In genomic region chr9:3920586-3921582, GRCh38 we compare ENCODE assay signal across 1 cellular context.
TF ChIP-seq lines count a peak whose summit lies in the region.

No MANE protein-coding gene starts in this region.

TF ChIP-seq in HepG2, 621 proteins besides CTCF, POLR2A, EP300 and RAD21 (continued from another document):
- TF ChIP-seq, protein P1, sequence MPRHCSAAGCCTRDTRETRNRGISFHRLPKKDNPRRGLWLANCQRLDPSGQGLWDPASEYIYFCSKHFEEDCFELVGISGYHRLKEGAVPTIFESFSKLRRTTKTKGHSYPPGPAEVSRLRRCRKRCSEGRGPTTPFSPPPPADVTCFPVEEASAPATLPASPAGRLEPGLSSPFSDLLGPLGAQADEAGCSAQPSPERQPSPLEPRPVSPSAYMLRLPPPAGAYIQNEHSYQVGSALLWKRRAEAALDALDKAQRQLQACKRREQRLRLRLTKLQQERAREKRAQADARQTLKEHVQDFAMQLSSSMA (CRISPR knock-in tag; IDR thresholded peaks at IDR 0.05) = no peak
- no peak for TF ChIP-seq PHF20 (CRISPR knock-in tag; IDR thresholded peaks at IDR 0.05)
- no peak for TF ChIP-seq ZNF891 (CRISPR knock-in tag; IDR thresholded peaks at IDR 0.05)
- no peak for TF ChIP-seq ZNF710 (CRISPR knock-in tag; IDR thresholded peaks at IDR 0.05; ENCODE audit: borderline replicate concordance)
- TF ChIP-seq SMARCE1 (IDR thresholded peaks at IDR 0.05; ENCODE audit: borderline replicate concordance) = no peak
- TF ChIP-seq REPIN1 (CRISPR knock-in tag; IDR thresholded peaks at IDR 0.05; ENCODE audit: borderline replicate concordance, low read depth) = no peak
- TF ChIP-seq ZFP62 (CRISPR knock-in tag; IDR thresholded peaks at IDR 0.05) = no peak
- TF ChIP-seq HNRNPL (IDR thresholded peaks at IDR 0.05; ENCODE audit: low read depth, low read length) = no peak
- TF ChIP-seq SCMH1 (CRISPR knock-in tag; IDR thresholded peaks at IDR 0.05; ENCODE audit: borderline replicate concordance) = no peak
- no peak for TF ChIP-seq ZNF205 (CRISPR knock-in tag; IDR thresholded peaks at IDR 0.05)
- no peak for TF ChIP-seq HBP1 (CRISPR knock-in tag; IDR thresholded peaks at IDR 0.05; ENCODE audit: low read depth)
- TF ChIP-seq, protein P2, sequence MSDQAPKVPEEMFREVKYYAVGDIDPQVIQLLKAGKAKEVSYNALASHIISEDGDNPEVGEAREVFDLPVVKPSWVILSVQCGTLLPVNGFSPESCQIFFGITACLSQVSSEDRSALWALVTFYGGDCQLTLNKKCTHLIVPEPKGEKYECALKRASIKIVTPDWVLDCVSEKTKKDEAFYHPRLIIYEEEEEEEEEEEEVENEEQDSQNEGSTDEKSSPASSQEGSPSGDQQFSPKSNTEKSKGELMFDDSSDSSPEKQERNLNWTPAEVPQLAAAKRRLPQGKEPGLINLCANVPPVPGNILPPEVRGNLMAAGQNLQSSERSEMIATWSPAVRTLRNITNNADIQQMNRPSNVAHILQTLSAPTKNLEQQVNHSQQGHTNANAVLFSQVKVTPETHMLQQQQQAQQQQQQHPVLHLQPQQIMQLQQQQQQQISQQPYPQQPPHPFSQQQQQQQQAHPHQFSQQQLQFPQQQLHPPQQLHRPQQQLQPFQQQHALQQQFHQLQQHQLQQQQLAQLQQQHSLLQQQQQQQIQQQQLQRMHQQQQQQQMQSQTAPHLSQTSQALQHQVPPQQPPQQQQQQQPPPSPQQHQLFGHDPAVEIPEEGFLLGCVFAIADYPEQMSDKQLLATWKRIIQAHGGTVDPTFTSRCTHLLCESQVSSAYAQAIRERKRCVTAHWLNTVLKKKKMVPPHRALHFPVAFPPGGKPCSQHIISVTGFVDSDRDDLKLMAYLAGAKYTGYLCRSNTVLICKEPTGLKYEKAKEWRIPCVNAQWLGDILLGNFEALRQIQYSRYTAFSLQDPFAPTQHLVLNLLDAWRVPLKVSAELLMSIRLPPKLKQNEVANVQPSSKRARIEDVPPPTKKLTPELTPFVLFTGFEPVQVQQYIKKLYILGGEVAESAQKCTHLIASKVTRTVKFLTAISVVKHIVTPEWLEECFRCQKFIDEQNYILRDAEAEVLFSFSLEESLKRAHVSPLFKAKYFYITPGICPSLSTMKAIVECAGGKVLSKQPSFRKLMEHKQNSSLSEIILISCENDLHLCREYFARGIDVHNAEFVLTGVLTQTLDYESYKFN (CRISPR knock-in tag; conservative IDR thresholded peaks at IDR 0.05) = peak; percentile 86
- TF ChIP-seq NKX3-1 (CRISPR knock-in tag; IDR thresholded peaks at IDR 0.05) = no peak
- TF ChIP-seq ZBTB43 (CRISPR knock-in tag; conservative IDR thresholded peaks at IDR 0.05) = 0 out of 2 replicates have a peak, but pooled peaks have one; percentile 28
- TF ChIP-seq RORA (CRISPR knock-in tag; IDR thresholded peaks at IDR 0.05) = no peak
- TF ChIP-seq ZNF121 (CRISPR knock-in tag; IDR thresholded peaks at IDR 0.05) = no peak
